In genomic region chr6:111837007-111837406, GRCh38 we compare ENCODE assay signal across 1 cellular context.
TF ChIP-seq lines count a peak whose summit lies in the region.

No MANE protein-coding gene starts in this region.

TF ChIP-seq in SK-N-SH, 30 proteins besides CTCF, POLR2A, EP300 and RAD21 (continued from another document):
- TF ChIP-seq JUND (IDR thresholded peaks at IDR 0.05) (no peak), USF1 (IDR thresholded peaks at IDR 0.05; ENCODE audit: borderline replicate concordance, low read depth) (no peak), FOSL2 (IDR thresholded peaks at IDR 0.05; ENCODE audit: borderline replicate concordance, low read depth) (no peak)
